Comparison of ENCODE assay signal across 10 cellular contexts in genomic region chr20:62355527-62356142, GRCh38. TPM values are rescaled to one million over a fixed set of nuclear protein-coding genes. Genes with fewer than 3 reads are reported as not detected.
DNase-seq lines count a peak whose midpoint lies in the region; ATAC-seq and TF ChIP-seq lines count a peak whose summit lies in the region.
"Had no signal": no experiment of that assay in that cellular context is flagged by ENCODE, and none has a peak within 500 bp of the region (broad histone marks: within the 10 kb centered on the region; RNA-seq: fewer than 3 reads in every experiment).

No MANE protein-coding gene starts in this region.

- H3K27me3 ChIP-seq in BLaER1 (peaks cover 8% of the 10 kb centered on the region; the same call in 1 of the 2 replicates), PC-3 (ENCODE audit: low read length) (no peaks in the 10 kb centered on the region)

- peaks cover 21% of the 10 kb centered on the region for H3K36me3 ChIP-seq in BLaER1
- H3K36me3 ChIP-seq in PC-3 (ENCODE audit: low read depth, low read length): peaks cover 47% of the 10 kb centered on the region

- H3K4me3 ChIP-seq in BLaER1 (peak overlapping the region; percentile 51; the same call in 1 of the 2 replicates), PC-3 (ENCODE audit: low read length) (peak overlapping the region; percentile 39; the same call in 1 of the 2 replicates), fibroblast of the aortic adventitia (ENCODE audit: low read depth, low read length) (no peak overlapping the region)

- peak overlapping the region; percentile 87 for H3K4me2 ChIP-seq in BLaER1
- H3K4me2 ChIP-seq in PC-3 (ENCODE audit: low read length): peak overlapping the region; percentile 79

- H3K9me2 ChIP-seq in PC-3 (replicated peaks; ENCODE audit: low read length): no peaks in the 10 kb centered on the region

- H3K9ac ChIP-seq in BLaER1 (peak overlapping the region; percentile 65; the same call in 1 of the 2 replicates), PC-3 (ENCODE audit: low read length) (peak overlapping the region; percentile 79)

- no peak for TF ChIP-seq CTCF in PC-3 (conservative IDR thresholded peaks at IDR 0.05; ENCODE audit: low read depth, low read length)
- TF ChIP-seq CTCF in fibroblast of the aortic adventitia (IDR thresholded peaks at IDR 0.05; ENCODE audit: insufficient read depth, low read length): no peak

- H3F3A ChIP-seq in PC-3 (ENCODE audit: low read length, unreplicated experiment): peaks cover 4% of the 10 kb centered on the region

- POLR2A ChIA-PET in PC-3 (lab: Charles Lee; ENCODE audit: unreplicated experiment): no interaction called here

- peaks cover 77% of the 10 kb centered on the region for H4K20me1 ChIP-seq in BLaER1
- H4K20me1 ChIP-seq in PC-3 (ENCODE audit: low read length): no peaks in the 10 kb centered on the region

- no TSS peak for BruUV-seq in PC-3 (replicated peaks; lab: Mats Ljungman, UMichigan)

- DNase-seq in PC-3: peak; percentile 57
- DNase-seq in fibroblast of the aortic adventitia (ENCODE audit: low read depth): peak; percentile 40
- peak; percentile 21 for DNase-seq in occipital lobe (lab: John Stamatoyannopoulos, UW)
- DNase-seq in LoVo (ENCODE audit: low spot score): no peak
- no peak for DNase-seq in stimulated activated naive CD4-positive, alpha-beta T cell treated with Interleukin-2 at 50 U/mL for 16 hours (lab: John Stamatoyannopoulos, UW)
- DNase-seq: naive thymus-derived CD8-positive, alpha-beta T cell; NCI-H526 had no signal

- peaks cover 69% of the 10 kb centered on the region for H3K4me1 ChIP-seq in BLaER1
- H3K4me1 ChIP-seq in PC-3 (ENCODE audit: insufficient read depth, low read length): peaks cover 85% of the 10 kb centered on the region

- H3K27ac ChIP-seq in BLaER1 (peak overlapping the region; percentile 61; the same call in 1 of the 2 replicates), PC-3 (ENCODE audit: low read length) (peak overlapping the region; percentile 93)

- peaks cover 82% of the 10 kb centered on the region for H3K79me2 ChIP-seq in PC-3 (ENCODE audit: low read length)

- intact Hi-C loops in PC-3 (cut with micrococcal nuclease): no loop called here

- no peaks in the 10 kb centered on the region for H3K9me3 ChIP-seq in BLaER1
- no peaks in the 10 kb centered on the region for H3K9me3 ChIP-seq in PC-3 (ENCODE audit: low read length)

- no peak overlapping the region for H2AFZ ChIP-seq in PC-3 (ENCODE audit: low read length)

- CTCF ChIA-PET in PC-3 (lab: Charles Lee): no interaction called here

- ATAC-seq in PC-3: no peak
- no peak for ATAC-seq in HG02571 (IDR thresholded peaks at IDR 0.05; ENCODE audit: unreplicated experiment)
- ATAC-seq in HG03045 (IDR thresholded peaks at IDR 0.05; ENCODE audit: unreplicated experiment): no peak
- ATAC-seq: naive thymus-derived CD8-positive, alpha-beta T cell had no signal

RNA-seq across cellular contexts. Expression of gene LAMA5, which starts 11.5 kb away (rescaled TPM):
- total RNA-seq in PC-3 (2014; rRNA removed) (196 and 308 TPM in 2 replicates), fibroblast of the aortic adventitia (ENCODE audit: low replicate concordance) (5.6 and 11.1 TPM in 2 replicates), occipital lobe (11.2 TPM)

RNA-seq across cellular contexts. Expression of gene RPS21, which starts 31.3 kb away (rescaled TPM):
- total RNA-seq in PC-3 (2014; rRNA removed) (1,250 and 1,945 TPM in 2 replicates), fibroblast of the aortic adventitia (ENCODE audit: low replicate concordance) (754 and 1,887 TPM in 2 replicates), occipital lobe (715 TPM)

RNA-seq across cellular contexts. Expression of gene CABLES2, which starts 51.5 kb away (rescaled TPM):
- total RNA-seq in PC-3 (2014; rRNA removed): 12.4 and 13.5 TPM in 2 replicates
- 1.1 and 4.3 TPM in 2 replicates for total RNA-seq in fibroblast of the aortic adventitia (ENCODE audit: low replicate concordance)
- total RNA-seq in occipital lobe: 2.3 TPM

RNA-seq across cellular contexts. Expression of gene ADRM1, which starts 52.8 kb away (rescaled TPM):
- total RNA-seq in PC-3 (2014; rRNA removed) (374 and 487 TPM in 2 replicates), fibroblast of the aortic adventitia (ENCODE audit: low replicate concordance) (73.8 and 81.3 TPM in 2 replicates), occipital lobe (30.6 TPM)

Comparison
In these comparisons a context has a peak if more than half of its experiments do, and no peak if none do; other contexts are left out.
1. DNase-seq: peak in PC-3 (single experiment), fibroblast of the aortic adventitia (single experiment) and occipital lobe (single experiment); none in LoVo (single experiment) and stimulated activated naive CD4-positive, alpha-beta T cell treated with Interleukin-2 at 50 U/mL for 16 hours (single experiment).
2. RNA of gene LAMA5, which starts 11.5 kb away (total RNA-seq): 196 to 308 TPM in PC-3; 11.2 TPM in occipital lobe (single experiment) and 5.6 to 11.1 TPM in fibroblast of the aortic adventitia; every median in the first group is over 10 times any median in the second.